9 cellular contexts compared by ENCODE assay signal in genomic region chr6:116409756-116410155, GRCh38. TPM values are rescaled to one million over a fixed set of nuclear protein-coding genes. Genes with fewer than 3 reads are reported as not detected.
DNase-seq lines count a peak whose midpoint lies in the region; ATAC-seq and TF ChIP-seq lines count a peak whose summit lies in the region.
"Had no signal": no experiment of that assay in that cellular context is flagged by ENCODE, and none has a peak within 500 bp of the region (broad histone marks: within the 10 kb centered on the region; RNA-seq: fewer than 3 reads in every experiment).

No MANE protein-coding gene starts in this region.

- CTCF ChIA-PET in naive thymus-derived CD4-positive, alpha-beta T cell (lab: Charles Lee) = no interaction called here

- H3K4me1 ChIP-seq in naive thymus-derived CD4-positive, alpha-beta T cell (ENCODE audit: control insufficient read depth in 2 of 2, insufficient read depth in 2 of 2, low read length in 2 of 2) = no peaks in the 10 kb centered on the region
- peaks cover 13% of the 10 kb centered on the region for H3K4me1 ChIP-seq in testis

- H3K4me1 Mint-ChIP-seq in IgD-negative memory B cell (peaks cover 64 to 76% (median 71%) of the 10 kb centered on the region in 3 donors), immature natural killer cell (no peaks in the 10 kb centered on the region)
- peaks cover 0 to 8% (median 0%) of the 10 kb centered on the region in 7 donors for H3K4me1 Mint-ChIP-seq in naive thymus-derived CD4-positive, alpha-beta T cell

- TF ChIP-seq CTCF in testis (IDR thresholded peaks at IDR 0.05) = no peak

- intact Hi-C loops in naive thymus-derived CD4-positive, alpha-beta T cell (cut with micrococcal nuclease) = no loop called here
- intact Hi-C loops in testis (cut with DNase I; ENCODE audit: low total_unique reads) = no loop called here

- H3K27me3 ChIP-seq in naive thymus-derived CD4-positive, alpha-beta T cell (ENCODE audit: control insufficient read depth in 2 of 2, insufficient read depth in 2 of 2, low read length in 2 of 2) = no peaks in the 10 kb centered on the region
- H3K27me3 ChIP-seq in testis = no peaks in the 10 kb centered on the region

- 63% methylated on average over 3 of the region's 3 CpGs for WGBS in testis, 2 donors

- no peak overlapping the region for H3K4me3 ChIP-seq in naive thymus-derived CD4-positive, alpha-beta T cell (ENCODE audit: low read length)
- no peak overlapping the region for H3K4me3 ChIP-seq in testis

- H3K27ac ChIP-seq in naive thymus-derived CD4-positive, alpha-beta T cell (ENCODE audit: low read depth, low read length) = no peak overlapping the region
- no peak overlapping the region for H3K27ac ChIP-seq in testis

- POLR2A ChIA-PET in naive thymus-derived CD4-positive, alpha-beta T cell (lab: Charles Lee) = no interaction called here

- H3K36me3 ChIP-seq in naive thymus-derived CD4-positive, alpha-beta T cell (ENCODE audit: control insufficient read depth in 2 of 3, insufficient read depth in 3 of 3, low read length in 3 of 3) = no peaks in the 10 kb centered on the region
- no peaks in the 10 kb centered on the region for H3K36me3 ChIP-seq in testis (ENCODE audit: low read depth, missing control alignments)

- peak overlapping the region; percentile 49 to 89 (median 78) for H3K4me3 Mint-ChIP-seq in IgD-negative memory B cell
- H3K4me3 Mint-ChIP-seq in naive thymus-derived CD4-positive, alpha-beta T cell = no peak overlapping the region
- H3K4me3 Mint-ChIP-seq in immature natural killer cell = no peak overlapping the region

- peaks cover 3% of the 10 kb centered on the region for H3K36me3 Mint-ChIP-seq in IgD-negative memory B cell
- H3K36me3 Mint-ChIP-seq in naive thymus-derived CD4-positive, alpha-beta T cell = peaks cover 0 to 5% (median 0%) of the 10 kb centered on the region in 5 donors
- no peaks in the 10 kb centered on the region for H3K36me3 Mint-ChIP-seq in immature natural killer cell

- H3K9me3 ChIP-seq in naive thymus-derived CD4-positive, alpha-beta T cell (ENCODE audit: control insufficient read depth in 2 of 3, low read length in 3 of 3) = no peaks in the 10 kb centered on the region
- H3K9me3 ChIP-seq in testis = no peaks in the 10 kb centered on the region

- H3K27ac Mint-ChIP-seq in IgD-negative memory B cell = peak overlapping the region; percentile 69 to 94 (median 86)
- no peak overlapping the region for H3K27ac Mint-ChIP-seq in naive thymus-derived CD4-positive, alpha-beta T cell
- no peak overlapping the region for H3K27ac Mint-ChIP-seq in immature natural killer cell

- no peak for DNase-seq in naive thymus-derived CD4-positive, alpha-beta T cell
- no peak for DNase-seq in testis
- DNase-seq in immature natural killer cell = no peak
- DNase-seq in T-helper 2 cell = no peak
- no peak for DNase-seq in DMS153 (lab: John Stamatoyannopoulos, UW)

- H3K27me3 Mint-ChIP-seq in IgD-negative memory B cell = no peaks in the 10 kb centered on the region
- H3K27me3 Mint-ChIP-seq in naive thymus-derived CD4-positive, alpha-beta T cell = peaks cover under 1 to 17% (median 5%) of the 10 kb centered on the region in 5 donors
- peaks cover under 1 to 3% (median 1%) of the 10 kb centered on the region in 3 donors for H3K27me3 Mint-ChIP-seq in immature natural killer cell (ENCODE audit: low read depth in 3 of 3)

- no peak for TF ChIP-seq POLR2A in testis (IDR thresholded peaks at IDR 0.05)

- ATAC-seq in GM18870 (IDR thresholded peaks at IDR 0.05; ENCODE audit: unreplicated experiment) = peak; percentile 85
- ATAC-seq in HG02588 (IDR thresholded peaks at IDR 0.05; ENCODE audit: unreplicated experiment) = peak; percentile 83
- peak; percentile 48 for ATAC-seq in naive thymus-derived CD4-positive, alpha-beta T cell

- H3K9me3 Mint-ChIP-seq in IgD-negative memory B cell (no peaks in the 10 kb centered on the region), immature natural killer cell (no peaks in the 10 kb centered on the region)
- no peaks in the 10 kb centered on the region for H3K9me3 Mint-ChIP-seq in naive thymus-derived CD4-positive, alpha-beta T cell

RNA-seq across cellular contexts. Expression of gene DSE, which starts 39.0 kb away (rescaled TPM):
- polyA plus RNA-seq in IgD-negative memory B cell = 23.6 TPM
- 10 to 100 TPM in 2 of 5 experiments, 1 to 10 TPM in 3; 3.2 to 23.0 (median 7.7) TPM for total RNA-seq in naive thymus-derived CD4-positive, alpha-beta T cell
- 1 to 10 TPM; 4.4 to 4.8 TPM for polyA plus RNA-seq in naive thymus-derived CD4-positive, alpha-beta T cell
- total RNA-seq in testis = 10 to 100 TPM; 35.1 to 49.3 TPM
- polyA plus RNA-seq in testis (ENCODE audit: insufficient read depth, low read depth, low replicate concordance) = 31.5 TPM
- polyA plus RNA-seq in immature natural killer cell = 1 to 10 TPM; 2.6 to 3.9 (median 3.2) TPM

RNA-seq across cellular contexts. Expression of gene CALHM6, which starts 51.4 kb away (rescaled TPM):
- 307 TPM for polyA plus RNA-seq in IgD-negative memory B cell
- total RNA-seq in naive thymus-derived CD4-positive, alpha-beta T cell = 10 to 100 TPM in 2 of 5 experiments, 1 to 10 TPM in 3; 3.0 to 79.3 (median 5.6) TPM
- polyA plus RNA-seq in naive thymus-derived CD4-positive, alpha-beta T cell = 10 to 100 TPM; 24.4 to 52.1 TPM
- total RNA-seq in testis = 10 to 100 TPM in 1 of 2 donors, 1 to 10 TPM in 1; 9.7 to 10.4 TPM
- polyA plus RNA-seq in testis (ENCODE audit: insufficient read depth, low read depth, low replicate concordance) = 15.7 TPM
- 100 to 1,000 TPM in 2 of 3 donors, 10 to 100 TPM in 1; 26.5 to 107 (median 103) TPM for polyA plus RNA-seq in immature natural killer cell
- total RNA-seq: myocyte had no signal

Comparison
In these comparisons a context has a peak if more than half of its experiments do, and no peak if none do; other contexts are left out.
1. H3K27ac Mint-ChIP-seq: peak in IgD-negative memory B cell (3 of 3); none in naive thymus-derived CD4-positive, alpha-beta T cell (0 of 9) and immature natural killer cell (0 of 6).
2. H3K4me3 Mint-ChIP-seq: peak in IgD-negative memory B cell (4 of 4); none in naive thymus-derived CD4-positive, alpha-beta T cell (0 of 10) and immature natural killer cell (0 of 5).
3. Peak in every context shown above with its lines, with median percentiles within 50 percentile points of each other: ATAC-seq.